Comparison of ENCODE assay signal across 2 cellular contexts in genomic region chr16:459761-460160, GRCh38.
A peak's percentile ranks its signal among the peaks of the same experiment; 100 is the strongest.
TF ChIP-seq lines count a peak whose summit lies in the region.

No MANE protein-coding gene starts in this region.

TF ChIP-seq in HEK293, 187 proteins besides CTCF, POLR2A, EP300 and RAD21:
- TF ChIP-seq, protein P1, sequence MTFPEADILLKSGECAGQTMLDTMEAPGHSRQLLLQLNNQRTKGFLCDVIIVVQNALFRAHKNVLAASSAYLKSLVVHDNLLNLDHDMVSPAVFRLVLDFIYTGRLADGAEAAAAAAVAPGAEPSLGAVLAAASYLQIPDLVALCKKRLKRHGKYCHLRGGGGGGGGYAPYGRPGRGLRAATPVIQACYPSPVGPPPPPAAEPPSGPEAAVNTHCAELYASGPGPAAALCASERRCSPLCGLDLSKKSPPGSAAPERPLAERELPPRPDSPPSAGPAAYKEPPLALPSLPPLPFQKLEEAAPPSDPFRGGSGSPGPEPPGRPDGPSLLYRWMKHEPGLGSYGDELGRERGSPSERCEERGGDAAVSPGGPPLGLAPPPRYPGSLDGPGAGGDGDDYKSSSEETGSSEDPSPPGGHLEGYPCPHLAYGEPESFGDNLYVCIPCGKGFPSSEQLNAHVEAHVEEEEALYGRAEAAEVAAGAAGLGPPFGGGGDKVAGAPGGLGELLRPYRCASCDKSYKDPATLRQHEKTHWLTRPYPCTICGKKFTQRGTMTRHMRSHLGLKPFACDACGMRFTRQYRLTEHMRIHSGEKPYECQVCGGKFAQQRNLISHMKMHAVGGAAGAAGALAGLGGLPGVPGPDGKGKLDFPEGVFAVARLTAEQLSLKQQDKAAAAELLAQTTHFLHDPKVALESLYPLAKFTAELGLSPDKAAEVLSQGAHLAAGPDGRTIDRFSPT (tag by site-specific recombination; IDR thresholded peaks at IDR 0.05) = no peak
- no peak for TF ChIP-seq ZNF518A (tag by site-specific recombination; conservative IDR thresholded peaks at IDR 0.05; ENCODE audit: low read depth)
- TF ChIP-seq GLI2 (tag by site-specific recombination; IDR thresholded peaks at IDR 0.05; ENCODE audit: borderline replicate concordance, low read depth) = no peak
- TF ChIP-seq ZBTB21 (tag by site-specific recombination; IDR thresholded peaks at IDR 0.05) = no peak
- TF ChIP-seq ZNF362 (tag by site-specific recombination; IDR thresholded peaks at IDR 0.05) = peak; percentile 22; the same call in 1 of the 2 replicates
- no peak for TF ChIP-seq SP2 (tag by site-specific recombination; IDR thresholded peaks at IDR 0.05)

TF ChIP-seq in H1, 55 proteins besides CTCF, POLR2A, EP300 and RAD21:
- TF ChIP-seq ZNF274 (IDR thresholded peaks at IDR 0.05; ENCODE audit: borderline replicate concordance, extremely low read depth, low read length) = no peak
- 0 out of 2 replicates have a peak, but pooled peaks have one; percentile 15 for TF ChIP-seq CEBPB (IDR thresholded peaks at IDR 0.05; ENCODE audit: low read depth, low read length)
